Comparison of ENCODE assay signal across 8 cellular contexts in genomic region chr3:44439499-44440295, GRCh38. TPM values are rescaled to one million over a fixed set of nuclear protein-coding genes. Genes with fewer than 3 reads are reported as not detected.
DNase-seq lines count a peak whose midpoint lies in the region; ATAC-seq and TF ChIP-seq lines count a peak whose summit lies in the region.

No MANE protein-coding gene starts in this region.

- peak overlapping the region; percentile 63 for H3K4me3 Mint-ChIP-seq in central memory CD8-positive, alpha-beta T cell

- no peaks in the 10 kb centered on the region for H3K36me3 ChIP-seq in mucosa of descending colon (ENCODE audit: low read depth)

- TF ChIP-seq CTCF in VCaP (conservative IDR thresholded peaks at IDR 0.05) (no peak), mucosa of descending colon (IDR thresholded peaks at IDR 0.05) (no peak)

- H3K4me1 ChIP-seq in mucosa of descending colon (ENCODE audit: low read depth) = peaks cover 21% of the 10 kb centered on the region

- no peaks in the 10 kb centered on the region for H3K27me3 Mint-ChIP-seq in central memory CD8-positive, alpha-beta T cell

- peak overlapping the region; percentile 87 for H3K27ac Mint-ChIP-seq in central memory CD8-positive, alpha-beta T cell (ENCODE audit: low read depth)

- ATAC-seq in GM19023 (IDR thresholded peaks at IDR 0.05; ENCODE audit: unreplicated experiment) (peak; percentile 90), HG03280 (IDR thresholded peaks at IDR 0.05; ENCODE audit: unreplicated experiment) (peak; percentile 93), mucosa of descending colon (peak; percentile 95)
- ATAC-seq in central memory CD8-positive, alpha-beta T cell (replicated peaks; ENCODE audit: extremely low read depth, poor library complexity, severe bottlenecking) = peak; percentile 93

- intact Hi-C loops in mucosa of descending colon (cut with DNase I, micrococcal nuclease) = no loop called here

- peak; percentile 38 to 72 for DNase-seq in central memory CD8-positive, alpha-beta T cell (ENCODE audit: low spot score in 2 of 2)
- peak; percentile 47 to 76 (median 71) for DNase-seq in mucosa of descending colon
- peak; percentile 52 to 62 for DNase-seq in stimulated activated CD8-positive, alpha-beta memory T cell treated with anti-CD3 and anti-CD28 coated beads, Interleukin-7, amount 100 ng/mL, for 4 hours (ENCODE audit: low read depth in 2 of 2)
- no peak for DNase-seq in NCI-H1436 treated with DMSO at 0.1 percent for 48 hours (lab: John Stamatoyannopoulos, UW)
- DNase-seq in COLO829 (ENCODE audit: low spot score) = no peak

- H3K27ac ChIP-seq in VCaP = peak overlapping the region; percentile 33

- peaks cover 30% of the 10 kb centered on the region for H3K4me1 Mint-ChIP-seq in central memory CD8-positive, alpha-beta T cell

- H3K9me3 Mint-ChIP-seq in central memory CD8-positive, alpha-beta T cell = no peaks in the 10 kb centered on the region

- H3K4me3 ChIP-seq in mucosa of descending colon = no peak overlapping the region

- peaks cover 3% of the 10 kb centered on the region for H3K36me3 Mint-ChIP-seq in central memory CD8-positive, alpha-beta T cell (ENCODE audit: insufficient read depth)

- H3K9me3 ChIP-seq in mucosa of descending colon = no peaks in the 10 kb centered on the region

RNA-seq across cellular contexts. Expression of gene ZNF445, which starts 37.8 kb away (rescaled TPM):
- total RNA-seq in mucosa of descending colon = 10 to 100 TPM; 10.0 to 26.4 (median 16.8) TPM

Comparison
In these comparisons a context has a peak if more than half of its experiments do, and no peak if none do; other contexts are left out.
1. DNase-seq: peak in central memory CD8-positive, alpha-beta T cell (2 of 2), mucosa of descending colon (3 of 3) and stimulated activated CD8-positive, alpha-beta memory T cell treated with anti-CD3 and anti-CD28 coated beads, Interleukin-7, amount 100 ng/mL, for 4 hours (2 of 2); none in NCI-H1436 treated with DMSO at 0.1 percent for 48 hours (single experiment) and COLO829 (single experiment).
2. Peak in every context shown above with its lines, with median percentiles within 50 percentile points of each other: ATAC-seq.